Comparison of ENCODE assay signal across 23 cellular contexts in the genomic region with DNA sequence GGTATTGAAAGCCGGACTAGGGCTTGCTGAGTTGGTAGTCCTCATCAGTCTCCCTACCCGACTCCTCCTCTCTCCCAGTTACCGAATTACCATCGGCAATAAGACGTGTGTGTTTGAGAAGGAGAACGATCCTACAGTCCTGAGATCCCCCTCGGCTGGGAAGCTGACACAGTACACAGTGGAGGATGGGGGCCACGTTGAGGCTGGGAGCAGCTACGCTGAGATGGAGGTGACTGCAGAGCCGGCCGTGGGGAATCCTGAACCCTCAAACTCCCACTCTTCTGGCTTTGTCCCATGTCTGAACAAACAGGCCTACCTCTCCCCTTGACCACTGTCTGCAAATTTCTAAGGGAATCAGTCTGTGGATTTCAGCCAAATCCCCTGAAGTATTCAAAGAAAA.
DNase-seq lines count a peak whose midpoint lies in the region; ATAC-seq and TF ChIP-seq lines count a peak whose summit lies in the region.
"Had no signal": no experiment of that assay in that cellular context is flagged by ENCODE, and none has a peak within 500 bp of the region (broad histone marks: within the 10 kb centered on the region; RNA-seq: fewer than 3 reads in every experiment).

No MANE protein-coding gene starts in this region.

- ATAC-seq in right lobe of liver (no peak), upper lobe of right lung (no peak), GM21529 (IDR thresholded peaks at IDR 0.05; ENCODE audit: unreplicated experiment) (no peak)
- ATAC-seq: GM23338, PC-3 had no signal

- H3K4me3 Mint-ChIP-seq in endodermal cell: no peak overlapping the region
- H3K4me3 Mint-ChIP-seq: GM23338 had no signal

- H3K36me3 Mint-ChIP-seq in endodermal cell (ENCODE audit: low read depth): peaks cover 28% of the 10 kb centered on the region

- 95 to 100% methylated on average over 5 to 9 of the region's 11 CpGs for WGBS in endodermal cell (ENCODE audit: insufficient coverage in 1 of 2, insufficient read length in 1 of 2), 2 experiments
- WGBS in right lobe of liver (ENCODE audit: insufficient coverage, low coverage, low lambda C conversion rate, missing lambda C conversion rate): 73% methylated on average over 3 of the region's 11 CpGs

- no peak overlapping the region for H3K27ac Mint-ChIP-seq in endodermal cell

- no peaks in the 10 kb centered on the region for H3K4me1 Mint-ChIP-seq in endodermal cell
- H3K4me1 Mint-ChIP-seq: GM23338 had no signal

- no peaks in the 10 kb centered on the region for H3K9me3 ChIP-seq in left ventricle myocardium inferior (replicated peaks)
- no peaks in the 10 kb centered on the region for H3K9me3 ChIP-seq in endodermal cell (ENCODE audit: control insufficient read depth, low read length)
- no peaks in the 10 kb centered on the region for H3K9me3 ChIP-seq in right lobe of liver
- no peaks in the 10 kb centered on the region for H3K9me3 ChIP-seq in upper lobe of right lung
- H3K9me3 ChIP-seq: SJSA1 had no signal

- DNase-seq in cardiac septum (ENCODE audit: low spot score): peak; percentile 35
- DNase-seq in left ventricle myocardium inferior: no peak
- peak; percentile 14 for DNase-seq in endodermal cell
- DNase-seq in right lobe of liver: no peak
- DNase-seq in upper lobe of right lung: peak; percentile 10
- no peak for DNase-seq in activated naive CD4-positive, alpha-beta T cell treated with Interleukin-2 at 50 U/mL for 16 hours
- no peak for DNase-seq in effector CD4-positive, alpha-beta T cell
- DNase-seq: 8988T, Calu3, DND-41, HCEC 1CT, IMR-90, NCI-H1048, NCI-H1694, NCI-H2081, NCI-H2227 treated with DMSO at 0.1 percent for 48 hours, NCI-H510A treated with DMSO at 0.1 percent for 48 hours, PC-3, Right ventricle myocardium superior had no signal

- H3K36me3 ChIP-seq in left ventricle myocardium inferior (peaks cover 98% of the 10 kb centered on the region), endodermal cell (ENCODE audit: control insufficient read depth, insufficient read depth, low read length) (no peaks in the 10 kb centered on the region), right lobe of liver (peaks cover 0 to 65% (median 26%) of the 10 kb centered on the region in 4 donors), upper lobe of right lung (peaks cover 84% of the 10 kb centered on the region)
- H3K36me3 ChIP-seq: SJSA1 had no signal

- no peaks in the 10 kb centered on the region for H3K9me3 Mint-ChIP-seq in endodermal cell
- H3K9me3 Mint-ChIP-seq: GM23338 had no signal

- H3K27me3 Mint-ChIP-seq in endodermal cell (ENCODE audit: insufficient read depth): peaks cover 3% of the 10 kb centered on the region

- H3K27ac ChIP-seq in left ventricle myocardium inferior (replicated peaks): no peak overlapping the region
- no peak overlapping the region for H3K27ac ChIP-seq in endodermal cell (ENCODE audit: low read depth, low read length)
- peak overlapping the region; percentile 78 to 92 (median 90) for H3K27ac ChIP-seq in right lobe of liver
- no peak overlapping the region for H3K27ac ChIP-seq in upper lobe of right lung
- H3K27ac ChIP-seq: KMS-11, SJSA1 had no signal

- TF ChIP-seq CTCF in left ventricle myocardium inferior (IDR thresholded peaks at IDR 0.05; ENCODE audit: borderline replicate concordance) (no peak), endodermal cell (conservative IDR thresholded peaks at IDR 0.05) (no peak), right lobe of liver (IDR thresholded peaks at IDR 0.05) (no peak), upper lobe of right lung (IDR thresholded peaks at IDR 0.05) (no peak)

- peaks cover 7% of the 10 kb centered on the region for H3K4me1 ChIP-seq in left ventricle myocardium inferior
- no peaks in the 10 kb centered on the region for H3K4me1 ChIP-seq in endodermal cell (ENCODE audit: control insufficient read depth, insufficient read depth, low read length)
- peaks cover 0 to 51% (median 21%) of the 10 kb centered on the region in 4 donors for H3K4me1 ChIP-seq in right lobe of liver
- H3K4me1 ChIP-seq in upper lobe of right lung: no peaks in the 10 kb centered on the region
- H3K4me1 ChIP-seq: SJSA1 had no signal

- TF ChIP-seq POLR2A in right lobe of liver (IDR thresholded peaks at IDR 0.05): no peak

- H3K4me3 ChIP-seq in left ventricle myocardium inferior: no peak overlapping the region
- H3K4me3 ChIP-seq in endodermal cell (ENCODE audit: low read length): no peak overlapping the region
- no peak overlapping the region for H3K4me3 ChIP-seq in right lobe of liver
- H3K4me3 ChIP-seq in upper lobe of right lung: no peak overlapping the region
- H3K4me3 ChIP-seq: GM23338, SJSA1 had no signal

- H3K27me3 ChIP-seq in left ventricle myocardium inferior (ENCODE audit: low read depth) (no peaks in the 10 kb centered on the region), endodermal cell (ENCODE audit: control insufficient read depth, insufficient read depth, low read length, poor library complexity, severe bottlenecking) (no peaks in the 10 kb centered on the region), right lobe of liver (no peaks in the 10 kb centered on the region), upper lobe of right lung (no peaks in the 10 kb centered on the region)
- H3K27me3 ChIP-seq: SJSA1 had no signal

- H3K9ac ChIP-seq in endodermal cell (ENCODE audit: extremely low read depth, low read length, poor library complexity, severe bottlenecking): no peak overlapping the region
- H3K9ac ChIP-seq: KMS-11 had no signal

- intact Hi-C loops in cardiac septum (cut with DNase I): no loop called here
- intact Hi-C loops in left ventricle myocardium inferior (cut with micrococcal nuclease): no loop called here
- intact Hi-C loops in right lobe of liver (cut with DNase I): loop anchor here (10.0 kb wide), 1 partner anchor 65 kb away; no protein-coding TSS in a partner anchor
- intact Hi-C loops in upper lobe of right lung (cut with DNase I): no loop called here

Comparison
In these comparisons a context has a peak if more than half of its experiments do, and no peak if none do; other contexts are left out.
1. DNase-seq: peak in cardiac septum (single experiment), endodermal cell (single experiment) and upper lobe of right lung (single experiment); none in left ventricle myocardium inferior (single experiment), right lobe of liver (0 of 3), activated naive CD4-positive, alpha-beta T cell treated with Interleukin-2 at 50 U/mL for 16 hours (single experiment) and effector CD4-positive, alpha-beta T cell (single experiment).
2. H3K27ac ChIP-seq: peak in right lobe of liver (3 of 3); none in left ventricle myocardium inferior (single experiment), endodermal cell (single experiment) and upper lobe of right lung (single experiment).
3. intact Hi-C loops: an anchor here in right lobe of liver (10.0 kb wide); none called in cardiac septum, left ventricle myocardium inferior and upper lobe of right lung.